24 cellular contexts compared by ENCODE assay signal in genomic region chr1:1267488-1268283, GRCh38. TPM values are rescaled to one million over a fixed set of nuclear protein-coding genes. Genes with fewer than 3 reads are reported as not detected.
DNase-seq lines count a peak whose midpoint lies in the region; ATAC-seq and TF ChIP-seq lines count a peak whose summit lies in the region.
"Had no signal": no experiment of that assay in that cellular context is flagged by ENCODE, and none has a peak within 500 bp of the region (broad histone marks: within the 10 kb centered on the region; RNA-seq: fewer than 3 reads in every experiment).

No MANE protein-coding gene starts in this region.

- H2BK120ac ChIP-seq in IMR-90 (ENCODE audit: low read depth, low read length): no peak overlapping the region

- peak overlapping the region; percentile 23 for H2AK9ac ChIP-seq in IMR-90 (replicated peaks; ENCODE audit: low read depth, low read length, poor library complexity)

- 95% methylated on average over 33 of the region's 39 CpGs; no CpG with 5 or more reads in 1 of the 2 experiments for WGBS in IMR-90 (ENCODE audit: extremely low coverage in 2 of 2, insufficient read length in 1 of 2), 2 experiments

- peak overlapping the region; percentile 73; the same call in 1 of the 2 replicates for H3K4ac ChIP-seq in IMR-90 (ENCODE audit: low read depth, low read length)

- peak overlapping the region; percentile 57 for H2BK5ac ChIP-seq in IMR-90 (ENCODE audit: low read depth, low read length, poor library complexity, severe bottlenecking)

- peaks cover 40% of the 10 kb centered on the region for H3K4me1 Mint-ChIP-seq in activated T-cell treated with anti-CD3 and anti-CD28 coated beads, Interleukin-2, amount 50 U/mL, for 24 hours (ENCODE audit: low read depth)
- peaks cover 56% of the 10 kb centered on the region for H3K4me1 Mint-ChIP-seq in osteocyte (ENCODE audit: unreplicated experiment)
- H3K4me1 Mint-ChIP-seq in CD4-positive, alpha-beta memory T cell: peaks cover 25 to 51% (median 34%) of the 10 kb centered on the region in 4 donors

- H4K5ac ChIP-seq in IMR-90 (ENCODE audit: low read depth, low read length): no peak overlapping the region

- BruUV-seq in IMR-90 (replicated peaks; lab: Mats Ljungman, UMichigan): no TSS peak

- H4K20me1 ChIP-seq in IMR-90 (ENCODE audit: insufficient read depth, low read length) (peaks cover 22% of the 10 kb centered on the region), fibroblast of lung (ENCODE audit: control insufficient read depth, extremely low read depth, insufficient read depth, low read length) (no peaks in the 10 kb centered on the region)

- no peak for DNase-seq in activated T-cell treated with anti-CD3 and anti-CD28 coated beads, Interleukin-2, amount 50 U/mL, for 24 hours
- DNase-seq in activated T-cell treated with anti-CD3 and anti-CD28 coated beads, Interleukin-2, amount 50 U/mL, for 1 hour: no peak
- DNase-seq in IMR-90 (no peak), fibroblast of lung (ENCODE audit: low read depth in 2 of 2) (no peak), osteocyte (ENCODE audit: extremely low spot score, unreplicated experiment) (no peak), T1000 (lab: John Stamatoyannopoulos, UW) (no peak), AG08395 (ENCODE audit: low spot score) (no peak)
- no peak for DNase-seq in CD4-positive, alpha-beta memory T cell
- DNase-seq: Caco-2; CD4-positive, CD25-positive, alpha-beta regulatory T cell; DMS 273 treated with DMSO at 0.1 percent for 48 hours; HCEC 1CT; Karpas-422; MV-4-11; NCI-H1105 treated with DMSO at 0.1 percent for 48 hours; NCI-H2029 treated with DMSO at 0.1 percent for 48 hours; NCI-H2171; NCI-H345; NCI-H524; Right ventricle myocardium superior had no signal

- H3K27ac ChIP-seq in IMR-90 (ENCODE audit: insufficient read depth, low read length) (peak overlapping the region; percentile 66; the same call in 1 of the 2 replicates), fibroblast of lung (ENCODE audit: insufficient read depth, low read length) (peak overlapping the region; percentile 63)
- H3K27ac ChIP-seq in CD4-positive, alpha-beta memory T cell (ENCODE audit: low read depth, low read length): no peak overlapping the region

- H3K4me1 ChIP-seq in IMR-90 (ENCODE audit: control insufficient read depth, insufficient read depth, low read length): peaks cover 46% of the 10 kb centered on the region
- H3K4me1 ChIP-seq in fibroblast of lung (ENCODE audit: control insufficient read depth, extremely low read depth, insufficient read depth, low read length): peaks cover 32% of the 10 kb centered on the region
- peaks cover 34% of the 10 kb centered on the region for H3K4me1 ChIP-seq in CD4-positive, alpha-beta memory T cell (ENCODE audit: insufficient read depth, low read length)
- H3K4me1 ChIP-seq: Caco-2 had no signal

- H3K23ac ChIP-seq in IMR-90 (ENCODE audit: low read depth, low read length): no peak overlapping the region

- H3K27ac Mint-ChIP-seq in activated T-cell treated with anti-CD3 and anti-CD28 coated beads, Interleukin-2, amount 50 U/mL, for 24 hours: peak overlapping the region; percentile 67
- H3K27ac Mint-ChIP-seq in osteocyte (ENCODE audit: unreplicated experiment): peak overlapping the region; percentile 54
- no peak overlapping the region for H3K27ac Mint-ChIP-seq in CD4-positive, alpha-beta memory T cell
- H3K27ac Mint-ChIP-seq: GM23338, IgD-negative memory B cell had no signal

- H2AFZ ChIP-seq in IMR-90 (replicated peaks; ENCODE audit: low read length, poor library complexity) (no peak overlapping the region), fibroblast of lung (ENCODE audit: low read length) (no peak overlapping the region)
- H2AFZ ChIP-seq: GM23338 had no signal

- peak overlapping the region in 1 of 2 experiments; percentile 68; a peak in 1 of 4 replicates for H4K8ac ChIP-seq in IMR-90 (ENCODE audit: low read depth in 2 of 2, low read length in 2 of 2)

- H3K36me3 ChIP-seq in IMR-90 (ENCODE audit: control insufficient read depth, insufficient read depth, low read length) (peaks cover 52% of the 10 kb centered on the region), fibroblast of lung (ENCODE audit: control insufficient read depth, insufficient read depth, low read length) (peaks cover 23% of the 10 kb centered on the region)
- H3K36me3 ChIP-seq in CD4-positive, alpha-beta memory T cell (ENCODE audit: insufficient read depth, low read length): peaks cover 8% of the 10 kb centered on the region

- intact Hi-C loops in IMR-90 (cut with micrococcal nuclease): no loop called here
- intact Hi-C loops in CD4-positive, alpha-beta memory T cell (cut with micrococcal nuclease): no loop called here

- peaks cover 86% of the 10 kb centered on the region for H3K36me3 Mint-ChIP-seq in activated T-cell treated with anti-CD3 and anti-CD28 coated beads, Interleukin-2, amount 50 U/mL, for 24 hours (ENCODE audit: low read depth)
- peaks cover 9% of the 10 kb centered on the region for H3K36me3 Mint-ChIP-seq in osteocyte (ENCODE audit: unreplicated experiment)
- peaks cover 23 to 45% of the 10 kb centered on the region in 2 donors for H3K36me3 Mint-ChIP-seq in CD4-positive, alpha-beta memory T cell
- H3K36me3 Mint-ChIP-seq: IgD-negative memory B cell had no signal

- H3K79me1 ChIP-seq in IMR-90 (ENCODE audit: low read depth in 1 of 2, low read length in 2 of 2): peaks cover 21 to 53% of the 10 kb centered on the region in 2 experiments

- no peaks in the 10 kb centered on the region for H3K27me3 Mint-ChIP-seq in activated T-cell treated with anti-CD3 and anti-CD28 coated beads, Interleukin-2, amount 50 U/mL, for 24 hours
- H3K27me3 Mint-ChIP-seq in osteocyte (ENCODE audit: unreplicated experiment): no peaks in the 10 kb centered on the region
- H3K27me3 Mint-ChIP-seq in CD4-positive, alpha-beta memory T cell: no peaks in the 10 kb centered on the region
- H3K27me3 Mint-ChIP-seq: CD4-positive, CD25-positive, alpha-beta regulatory T cell; IgD-negative memory B cell had no signal

- ATAC-seq in IMR-90 (ENCODE audit: low read depth): no peak
- ATAC-seq: GM23338 had no signal

- TF ChIP-seq POLR2A in IMR-90 (IDR thresholded peaks at IDR 0.05; ENCODE audit: low read depth, low read length): no peak

- no peak overlapping the region for H3K56ac ChIP-seq in IMR-90 (ENCODE audit: extremely low read depth, insufficient read depth, low read length)

- H2BK20ac ChIP-seq in IMR-90 (ENCODE audit: low read depth, low read length): no peak overlapping the region

- H3K9me3 Mint-ChIP-seq in activated T-cell treated with anti-CD3 and anti-CD28 coated beads, Interleukin-2, amount 50 U/mL, for 24 hours: no peaks in the 10 kb centered on the region
- H3K9me3 Mint-ChIP-seq in osteocyte (ENCODE audit: unreplicated experiment): no peaks in the 10 kb centered on the region
- H3K9me3 Mint-ChIP-seq in CD4-positive, alpha-beta memory T cell: no peaks in the 10 kb centered on the region
- H3K9me3 Mint-ChIP-seq: CD4-positive, CD25-positive, alpha-beta regulatory T cell; GM23338; IgD-negative memory B cell had no signal

- H3K79me2 ChIP-seq in fibroblast of lung (ENCODE audit: control insufficient read depth, insufficient read depth, low read length): peaks cover 75% of the 10 kb centered on the region

- H2BK15ac ChIP-seq in IMR-90 (ENCODE audit: low read depth, low read length): peak overlapping the region; percentile 41; the same call in 1 of the 3 replicates

- no peak overlapping the region for H3K4me3 Mint-ChIP-seq in activated T-cell treated with anti-CD3 and anti-CD28 coated beads, Interleukin-2, amount 50 U/mL, for 24 hours
- no peak overlapping the region for H3K4me3 Mint-ChIP-seq in osteocyte (ENCODE audit: unreplicated experiment)
- no peak overlapping the region for H3K4me3 Mint-ChIP-seq in CD4-positive, alpha-beta memory T cell
- H3K4me3 Mint-ChIP-seq: GM23338 had no signal

- H3K4me3 ChIP-seq in IMR-90 (ENCODE audit: insufficient read depth, low read depth, low read length): no peak overlapping the region
- no peak overlapping the region for H3K4me3 ChIP-seq in fibroblast of lung (replicated peaks in 1 of 4; ENCODE audit: control extremely low read depth in 1 of 4, insufficient read depth in 1 of 4, low read depth in 3 of 4, low read length in 4 of 4)
- H3K4me3 ChIP-seq in CD4-positive, alpha-beta memory T cell (ENCODE audit: low read length in 2 of 2): no peak overlapping the region
- H3K4me3 ChIP-seq: GM23338 had no signal

- H3K9ac ChIP-seq in IMR-90 (ENCODE audit: low read depth, low read length) (no peak overlapping the region), fibroblast of lung (ENCODE audit: insufficient read depth, low read length) (no peak overlapping the region)

- H3K14ac ChIP-seq in IMR-90 (replicated peaks; ENCODE audit: low read depth, low read length): no peak overlapping the region; the same call in 1 of the 2 replicates

- in situ Hi-C loops in IMR-90 (cut with MboI; ENCODE audit: low sequenced_read_pairs): no loop called here

- H3K4me2 ChIP-seq in IMR-90 (ENCODE audit: low read depth, low read length) (no peak overlapping the region), fibroblast of lung (ENCODE audit: extremely low read depth, insufficient read depth, low read length) (no peak overlapping the region)
- H3K4me2 ChIP-seq: GM23338 had no signal

- H3K9me3 ChIP-seq in IMR-90 (ENCODE audit: control insufficient read depth, insufficient read depth, low read length): no peaks in the 10 kb centered on the region
- no peaks in the 10 kb centered on the region for H3K9me3 ChIP-seq in fibroblast of lung (ENCODE audit: control insufficient read depth, insufficient read depth, low read depth, low read length)
- no peaks in the 10 kb centered on the region for H3K9me3 ChIP-seq in CD4-positive, alpha-beta memory T cell (ENCODE audit: control insufficient read depth in 1 of 2, low read length in 2 of 2)
- H3K9me3 ChIP-seq: Caco-2 had no signal

- POLR2A ChIA-PET in IMR-90 (lab: Charles Lee; ENCODE audit: unreplicated experiment): no interaction called here
- POLR2A ChIA-PET in CD4-positive, alpha-beta memory T cell (lab: Charles Lee; ENCODE audit: partially characterized antibody): no interaction called here

- no peak for TF ChIP-seq RAD21 in IMR-90 (IDR thresholded peaks at IDR 0.05; ENCODE audit: low read length)

- dilution Hi-C loops in IMR-90 (cut with HindIII; ENCODE audit: low sequenced_read_pairs, unreplicated experiment): no loop called here

- H3K9me1 ChIP-seq in IMR-90 (ENCODE audit: insufficient read depth, low read length): peaks cover 36% of the 10 kb centered on the region

- H3K27me3 ChIP-seq in IMR-90 (ENCODE audit: control insufficient read depth, insufficient read depth, low read length) (no peaks in the 10 kb centered on the region), fibroblast of lung (ENCODE audit: control insufficient read depth, insufficient read depth, low read length) (no peaks in the 10 kb centered on the region)
- no peaks in the 10 kb centered on the region for H3K27me3 ChIP-seq in CD4-positive, alpha-beta memory T cell (ENCODE audit: insufficient read depth, low read length)

- H2AK5ac ChIP-seq in IMR-90 (ENCODE audit: low read depth, low read length): peak overlapping the region; percentile 94; the same call in 1 of the 2 replicates

- TF ChIP-seq CTCF in IMR-90 (conservative IDR thresholded peaks at IDR 0.05; ENCODE audit: low read depth, low read length) (no peak), fibroblast of lung (conservative IDR thresholded peaks at IDR 0.05 in 1 of 2, IDR thresholded peaks at IDR 0.05 in 1 of 2; ENCODE audit: low read depth in 1 of 2, low read length in 2 of 2) (no peak), osteocyte (IDR thresholded peaks at IDR 0.05) (no peak)

- CTCF ChIA-PET in IMR-90 (lab: Yijun Ruan, JAX): no interaction called here
- CTCF ChIA-PET in CD4-positive, alpha-beta memory T cell (lab: Charles Lee; ENCODE audit: partially characterized antibody): no interaction called here

- peak overlapping the region; percentile 50; the same call in 1 of the 2 replicates for H4K91ac ChIP-seq in IMR-90 (ENCODE audit: insufficient read depth, low read depth, low read length)

- H3K18ac ChIP-seq in IMR-90 (ENCODE audit: low read depth, low read length): no peak overlapping the region

RNA-seq across cellular contexts. Expression of gene UBE2J2, which starts 6.0 kb away (rescaled TPM):
- total RNA-seq in IMR-90 (2012; rRNA removed): 20.3 and 20.6 TPM in 2 replicates
- 62.3 and 67.5 TPM in 2 replicates for polyA plus RNA-seq in IMR-90 (2012; rRNA removed)
- 55.5 and 69.4 TPM in 2 replicates for polyA plus RNA-seq in IMR-90 (2012; cell fraction: cytosol; rRNA removed)
- polyA plus RNA-seq in IMR-90 (2012; cell fraction: nucleus; rRNA removed; ENCODE audit: low replicate concordance): 93.5 and 102 TPM in 2 replicates
- 39.5 and 47.2 TPM in 2 replicates for total RNA-seq in fibroblast of lung
- 32.3 and 50.9 TPM in 2 replicates for polyA plus RNA-seq in fibroblast of lung
- polyA plus RNA-seq in fibroblast of lung (2012): 39.9 and 65.8 TPM in 2 replicates
- polyA minus RNA-seq in fibroblast of lung (ENCODE audit: low replicate concordance): 13.4 and 17.9 TPM in 2 replicates
- 58.2 and 65.1 TPM in 2 replicates for total RNA-seq in osteocyte
- 10 to 100 TPM; 82.8 to 92.9 TPM for total RNA-seq in CD4-positive, alpha-beta memory T cell
- polyA plus RNA-seq in CD4-positive, alpha-beta memory T cell: 10 to 100 TPM; 79.4 to 96.7 TPM

RNA-seq across cellular contexts. Expression of gene SCNN1D, which starts 12.6 kb away (rescaled TPM):
- total RNA-seq in IMR-90 (2012; rRNA removed) (0.18 and 0.28 TPM in 2 replicates), fibroblast of lung (1.0 and 2.5 TPM in 2 replicates), osteocyte (6.2 and 11.0 TPM in 2 replicates)
- polyA plus RNA-seq in IMR-90 (2012; rRNA removed) (3.7 and 4.4 TPM in 2 replicates), fibroblast of lung (0.44 TPM in 2 replicates)
- 1.7 and 3.1 TPM in 2 replicates for polyA plus RNA-seq in IMR-90 (2012; cell fraction: cytosol; rRNA removed)
- polyA plus RNA-seq in IMR-90 (2012; cell fraction: nucleus; rRNA removed; ENCODE audit: low replicate concordance): 45.3 and 115 TPM in 2 replicates
- 1.1 and 1.3 TPM in 2 replicates for polyA plus RNA-seq in fibroblast of lung (2012)
- polyA minus RNA-seq in fibroblast of lung (ENCODE audit: low replicate concordance): not detected in 2 replicates
- 10 to 100 TPM in 1 of 2 experiments, 1 to 10 TPM in 1; 9.6 to 11.5 TPM for total RNA-seq in CD4-positive, alpha-beta memory T cell
- under 1 TPM in 1 of 2 donors, not detected in 1; 0.25 TPM for polyA plus RNA-seq in CD4-positive, alpha-beta memory T cell
- polyA plus RNA-seq: CD4-positive, CD25-positive, alpha-beta regulatory T cell; IgD-negative memory B cell had no signal

RNA-seq across cellular contexts. Expression of gene C1QTNF12, which starts 21.2 kb away (rescaled TPM):
- total RNA-seq in IMR-90 (2012; rRNA removed) (0.36 TPM in 1 of 2 replicates, not detected in the other), fibroblast of lung (1.0 and 4.1 TPM in 2 replicates), osteocyte (3.6 and 3.8 TPM in 2 replicates)
- polyA plus RNA-seq in IMR-90 (2012; rRNA removed) (1.1 and 2.6 TPM in 2 replicates), fibroblast of lung (0.27 and 0.60 TPM in 2 replicates)
- 0.65 and 0.84 TPM in 2 replicates for polyA plus RNA-seq in IMR-90 (2012; cell fraction: cytosol; rRNA removed)
- polyA plus RNA-seq in IMR-90 (2012; cell fraction: nucleus; rRNA removed; ENCODE audit: low replicate concordance): 8.4 and 27.4 TPM in 2 replicates
- polyA plus RNA-seq in fibroblast of lung (2012): 1.1 and 3.0 TPM in 2 replicates
- polyA minus RNA-seq in fibroblast of lung (ENCODE audit: low replicate concordance): 0.59 TPM in 1 of 2 replicates, not detected in the other
- 1 to 10 TPM; 2.4 to 3.3 TPM for total RNA-seq in CD4-positive, alpha-beta memory T cell
- polyA plus RNA-seq in CD4-positive, alpha-beta memory T cell: under 1 TPM in 1 of 2 donors, not detected in 1; 0.31 TPM
- total RNA-seq: M059J, SK-MEL-5 had no signal

RNA-seq across cellular contexts. Expression of gene B3GALT6, which starts 35.6 kb away (rescaled TPM):
- total RNA-seq in IMR-90 (2012; rRNA removed): 12.2 and 18.3 TPM in 2 replicates
- polyA plus RNA-seq in IMR-90 (2012; rRNA removed): 23.0 and 29.2 TPM in 2 replicates
- polyA plus RNA-seq in IMR-90 (2012; cell fraction: cytosol; rRNA removed): 24.3 and 37.0 TPM in 2 replicates
- polyA plus RNA-seq in IMR-90 (2012; cell fraction: nucleus; rRNA removed; ENCODE audit: low replicate concordance): 10.2 and 16.5 TPM in 2 replicates
- total RNA-seq in fibroblast of lung: 19.3 and 19.5 TPM in 2 replicates
- 15.7 and 17.9 TPM in 2 replicates for polyA plus RNA-seq in fibroblast of lung
- 20.9 and 21.0 TPM in 2 replicates for polyA plus RNA-seq in fibroblast of lung (2012)
- 6.5 and 12.0 TPM in 2 replicates for polyA minus RNA-seq in fibroblast of lung (ENCODE audit: low replicate concordance)
- 38.6 and 39.8 TPM in 2 replicates for total RNA-seq in osteocyte
- 10 to 100 TPM; 23.0 to 23.7 TPM for total RNA-seq in CD4-positive, alpha-beta memory T cell
- 10 to 100 TPM in 1 of 2 donors, 1 to 10 TPM in 1; 5.4 to 14.4 TPM for polyA plus RNA-seq in CD4-positive, alpha-beta memory T cell

RNA-seq across cellular contexts. Expression of gene SDF4, which starts 35.9 kb away (rescaled TPM):
- total RNA-seq in IMR-90 (2012; rRNA removed) (57.0 and 69.4 TPM in 2 replicates), fibroblast of lung (81.9 and 127 TPM in 2 replicates), osteocyte (196 and 200 TPM in 2 replicates)
- polyA plus RNA-seq in IMR-90 (2012; rRNA removed) (250 and 252 TPM in 2 replicates), fibroblast of lung (133 and 180 TPM in 2 replicates)
- polyA plus RNA-seq in IMR-90 (2012; cell fraction: cytosol; rRNA removed): 292 and 384 TPM in 2 replicates
- polyA plus RNA-seq in IMR-90 (2012; cell fraction: nucleus; rRNA removed; ENCODE audit: low replicate concordance): 224 and 287 TPM in 2 replicates
- 157 and 221 TPM in 2 replicates for polyA plus RNA-seq in fibroblast of lung (2012)
- 90.8 and 94.6 TPM in 2 replicates for polyA minus RNA-seq in fibroblast of lung (ENCODE audit: low replicate concordance)
- total RNA-seq in CD4-positive, alpha-beta memory T cell: 100 to 1,000 TPM; 125 to 138 TPM
- polyA plus RNA-seq in CD4-positive, alpha-beta memory T cell: 100 to 1,000 TPM in 1 of 2 donors, 10 to 100 TPM in 1; 97.4 to 106 TPM

Comparison
In these comparisons a context has a peak if more than half of its experiments do, and no peak if none do; other contexts are left out.
1. H3K27ac Mint-ChIP-seq: peak in activated T-cell treated with anti-CD3 and anti-CD28 coated beads, Interleukin-2, amount 50 U/mL, for 24 hours (single experiment) and osteocyte (single experiment); none in CD4-positive, alpha-beta memory T cell (0 of 7).